Comparison of ENCODE assay signal across 20 cellular contexts in genomic region chr22:46096706-46097230, GRCh38. TPM values are rescaled to one million over a fixed set of nuclear protein-coding genes. Genes with fewer than 3 reads are reported as not detected.
DNase-seq lines count a peak whose midpoint lies in the region; ATAC-seq and TF ChIP-seq lines count a peak whose summit lies in the region.
"Had no signal": no experiment of that assay in that cellular context is flagged by ENCODE, and none has a peak within 500 bp of the region (broad histone marks: within the 10 kb centered on the region; RNA-seq: fewer than 3 reads in every experiment).

No MANE protein-coding gene starts in this region.

- H3K4me3 ChIP-seq in Panc1 (ENCODE audit: low read depth in 2 of 2, low read length in 2 of 2), result no peak overlapping the region
- peak overlapping the region in 1 of 3 donors; percentile 1 for H3K4me3 ChIP-seq in breast epithelium
- H3K4me3 ChIP-seq in neuronal stem cell (ENCODE audit: low read length in 2 of 2), result no peak overlapping the region
- H3K4me3 ChIP-seq in tibial artery, result no peak overlapping the region
- H3K4me3 ChIP-seq: mucosa of descending colon, neural progenitor cell, SJCRH30, transverse colon had no signal

- WGBS in neuronal stem cell (ENCODE audit: extremely low coverage in 2 of 2, insufficient read length in 2 of 2, insufficient replicate concordance in 1 of 2), 2 donors, result no CpG with 5 or more reads among the region's 14 CpGs

- H2AFZ ChIP-seq in neuronal stem cell (ENCODE audit: low read length), result no peak overlapping the region
- H2AFZ ChIP-seq: neural progenitor cell had no signal

- H3K23ac ChIP-seq in neuronal stem cell (ENCODE audit: low read depth, low read length, poor library complexity), result no peak overlapping the region

- H3K79me1 ChIP-seq in neuronal stem cell (ENCODE audit: low read depth, low read length), result peaks cover 3% of the 10 kb centered on the region

- H3K4me1 ChIP-seq in Panc1 (ENCODE audit: control insufficient read depth, insufficient read depth, low read length), result peaks cover 80% of the 10 kb centered on the region
- peaks cover 37 to 63% of the 10 kb centered on the region in 2 donors for H3K4me1 ChIP-seq in breast epithelium
- H3K4me1 ChIP-seq in neuronal stem cell (ENCODE audit: control insufficient read depth in 2 of 2, insufficient read depth in 1 of 2, low read depth in 1 of 2, low read length in 2 of 2), result no peaks in the 10 kb centered on the region
- H3K4me1 ChIP-seq in tibial artery, result peaks cover 8 to 100% (median 80%) of the 10 kb centered on the region in 4 donors
- H3K4me1 ChIP-seq: neural progenitor cell, SJCRH30 had no signal

- H3K9me3 ChIP-seq in Panc1 (ENCODE audit: control insufficient read depth, insufficient read depth, low read depth, low read length) (no peaks in the 10 kb centered on the region), breast epithelium (no peaks in the 10 kb centered on the region), neuronal stem cell (replicated peaks in 1 of 2; ENCODE audit: control insufficient read depth in 2 of 2, insufficient read depth in 1 of 2, low read depth in 1 of 2, low read length in 2 of 2) (no peaks in the 10 kb centered on the region), tibial artery (no peaks in the 10 kb centered on the region)
- H3K9me3 ChIP-seq: mucosa of descending colon, SJCRH30, transverse colon had no signal

- no peak for TF ChIP-seq CTCF in Panc1 (IDR thresholded peaks at IDR 0.05)
- no peak for TF ChIP-seq CTCF in breast epithelium (IDR thresholded peaks at IDR 0.05)
- TF ChIP-seq CTCF in tibial artery (IDR thresholded peaks at IDR 0.05), result no peak

- CTCF ChIA-PET in Panc1 (lab: Charles Lee), result no interaction called here

- H2BK5ac ChIP-seq in neuronal stem cell (ENCODE audit: low read length), result no peak overlapping the region

- no peak overlapping the region for H3K4me2 ChIP-seq in neuronal stem cell (ENCODE audit: insufficient read depth, low read length, poor library complexity, severe bottlenecking)
- H3K4me2 ChIP-seq: neural progenitor cell had no signal

- no peak overlapping the region for H2AK5ac ChIP-seq in neuronal stem cell (ENCODE audit: low read depth, low read length)

- no peak overlapping the region for H3K18ac ChIP-seq in neuronal stem cell (ENCODE audit: low read length)

- no peak overlapping the region for H2BK12ac ChIP-seq in neuronal stem cell (ENCODE audit: low read length)

- H3K4ac ChIP-seq in neuronal stem cell (ENCODE audit: low read length), result no peak overlapping the region

- H2BK15ac ChIP-seq in neuronal stem cell (ENCODE audit: low read length), result no peak overlapping the region

- H3K36me3 ChIP-seq in Panc1 (ENCODE audit: control insufficient read depth, insufficient read depth, low read length) (peaks cover 5% of the 10 kb centered on the region; the same call in 1 of the 2 replicates), breast epithelium (no peaks in the 10 kb centered on the region), neuronal stem cell (replicated peaks in 1 of 2; ENCODE audit: control insufficient read depth in 2 of 2, insufficient read depth in 2 of 2, low read length in 2 of 2) (no peaks in the 10 kb centered on the region), tibial artery (peaks cover 43 to 69% (median 52%) of the 10 kb centered on the region in 3 donors)
- H3K36me3 ChIP-seq: neural progenitor cell had no signal

- no TSS peak for BruUV-seq in Panc1 (replicated peaks; lab: Mats Ljungman, UMichigan)

- no peak for ATAC-seq in Panc1
- ATAC-seq in GM18867 (IDR thresholded peaks at IDR 0.05; ENCODE audit: unreplicated experiment), result no peak
- no peak for ATAC-seq in GM18858 (IDR thresholded peaks at IDR 0.05; ENCODE audit: unreplicated experiment)
- ATAC-seq: HepG2, left cardiac atrium, mucosa of descending colon had no signal

- H3K9ac ChIP-seq in neuronal stem cell (ENCODE audit: low read depth, low read length, poor library complexity), result peak overlapping the region; percentile 0
- H3K9ac ChIP-seq: neural progenitor cell had no signal

- DNase-seq in Panc1 (ENCODE audit: low read depth, low spot score) (no peak), breast epithelium (ENCODE audit: low spot score in 2 of 2) (no peak), neuronal stem cell (ENCODE audit: low spot score) (no peak), tibial artery (no peak), EL (no peak), NOMO-1 treated with dmso at 0.1 percent for 144 hours (lab: John Stamatoyannopoulos, UW; ENCODE audit: unreplicated experiment) (no peak)
- DNase-seq: activated B cell treated with CpG ODN at 0.5 μM for 24 hours; activated CD4-positive, alpha-beta memory T cell treated with anti-CD3 and anti-CD28 coated beads, Interleukin-2, amount 10 ng/mL, durations not matched to agents 7 days and 5 days; activated naive CD4-positive, alpha-beta T cell treated with Interleukin-2 at 50 U/mL for 16 hours; activated T-cell treated with anti-CD3 and anti-CD28 coated beads, Interleukin-2, amount 50 U/mL, for 1 hour; left cardiac atrium; mucosa of descending colon; NCI-H1417; NCI-H748 treated with DMSO at 0.1 percent for 48 hours; SJCRH30; transverse colon had no signal

- no peak for TF ChIP-seq POLR2A in breast epithelium (IDR thresholded peaks at IDR 0.05)

- no peak overlapping the region for H4K8ac ChIP-seq in neuronal stem cell (ENCODE audit: low read depth, low read length)

- peak overlapping the region; percentile 59 for H3K27ac ChIP-seq in Panc1 (ENCODE audit: low read length)
- H3K27ac ChIP-seq in breast epithelium, result peak overlapping the region; percentile 99 to 100
- H3K27ac ChIP-seq in neuronal stem cell (replicated peaks; ENCODE audit: low read length), result no peak overlapping the region
- peak overlapping the region; percentile 45 to 78 for H3K27ac ChIP-seq in tibial artery
- H3K27ac ChIP-seq: neural progenitor cell, SJCRH30 had no signal

- H4K91ac ChIP-seq in neuronal stem cell (ENCODE audit: low read depth, low read length, poor library complexity), result no peak overlapping the region

- no peak overlapping the region for H2BK120ac ChIP-seq in neuronal stem cell (ENCODE audit: low read depth, low read length)

- in situ Hi-C loops in Panc1 (cut with HindIII; ENCODE audit: low pct_unique_long_range_greater_than_20kb, low sequenced_read_pairs), result no loop called here

- H3K27me3 ChIP-seq in Panc1 (ENCODE audit: control insufficient read depth, insufficient read depth, low read length), result no peaks in the 10 kb centered on the region
- no peaks in the 10 kb centered on the region for H3K27me3 ChIP-seq in breast epithelium
- H3K27me3 ChIP-seq in neuronal stem cell (ENCODE audit: control insufficient read depth in 3 of 3, insufficient read depth in 3 of 3, low read depth in 1 of 3, low read length in 3 of 3), result peaks cover 0 to 91% (median 3%) of the 10 kb centered on the region in 3 experiments
- no peaks in the 10 kb centered on the region for H3K27me3 ChIP-seq in tibial artery
- H3K27me3 ChIP-seq: neural progenitor cell, SJCRH30, transverse colon had no signal

- intact Hi-C loops in Panc1 (cut with micrococcal nuclease; ENCODE audit: unreplicated experiment) (no loop called here), breast epithelium (cut with DNase I; ENCODE audit: low total_unique reads) (no loop called here), tibial artery (cut with DNase I; ENCODE audit: low total_unique reads) (no loop called here)

- POLR2A ChIA-PET in Panc1 (lab: Charles Lee), result interaction anchor here (0.7 kb wide), 1 partner anchor 91 kb away, joined by 5 read pairs; no protein-coding TSS in a partner anchor

- H3K14ac ChIP-seq in neuronal stem cell (ENCODE audit: low read length), result no peak overlapping the region

RNA-seq across cellular contexts. Expression of gene PPARA, which starts 53.6 kb away (rescaled TPM):
- total RNA-seq in Panc1 (2021; ENCODE audit: unreplicated experiment), result 10.7 TPM
- 9.2 TPM for polyA plus RNA-seq in Panc1 (2012; ENCODE audit: insufficient read length)
- total RNA-seq in breast epithelium, result 10 to 100 TPM; 15.2 to 31.0 (median 22.3) TPM
- polyA plus RNA-seq in neuronal stem cell (2013, experiment 1 of 2), result 4.4 TPM
- polyA plus RNA-seq in neuronal stem cell (2013, experiment 2 of 2), result 4.3 TPM
